ENCODE assay signal across 13 cellular contexts in the genomic region with DNA sequence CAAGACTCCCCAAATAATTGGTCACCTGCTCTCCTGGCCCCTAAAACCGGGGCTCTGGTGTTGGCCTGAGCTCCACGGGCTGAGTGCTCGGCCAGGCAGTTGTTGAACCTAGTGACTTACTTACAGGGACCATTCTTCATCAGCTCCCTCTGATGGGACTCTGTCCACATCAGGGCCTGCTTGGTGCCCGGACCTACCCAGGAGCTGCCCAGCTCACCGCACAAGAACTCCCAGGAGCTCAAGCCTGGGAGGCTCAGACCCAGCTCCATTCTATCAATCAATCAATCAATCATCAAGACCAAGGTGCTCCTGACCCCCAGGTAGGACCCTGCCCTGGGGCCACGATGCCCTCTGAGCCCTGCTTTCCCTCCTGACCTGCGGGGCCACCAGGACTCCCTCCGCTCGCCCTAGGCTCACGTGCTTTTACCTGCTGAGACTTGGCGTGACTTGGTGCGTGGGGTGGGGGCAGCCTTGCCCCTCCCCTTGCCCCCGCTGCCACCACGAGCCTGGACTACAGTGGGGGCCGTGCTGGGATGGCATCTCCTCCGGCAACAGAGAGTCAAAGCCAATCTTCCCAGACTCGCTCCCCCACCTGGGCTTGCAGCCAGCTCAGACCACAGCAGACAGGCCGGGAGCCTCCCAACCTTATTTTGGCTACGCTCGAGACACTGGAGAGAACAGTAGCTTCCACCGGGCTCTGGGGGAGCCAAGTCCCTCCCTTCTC. TPM values are rescaled to one million over a fixed set of nuclear protein-coding genes. Genes with fewer than 3 reads are reported as not detected.
DNase-seq lines count a peak whose midpoint lies in the region; ATAC-seq and TF ChIP-seq lines count a peak whose summit lies in the region.
"Had no signal": no experiment of that assay in that cellular context is flagged by ENCODE, and none has a peak within 500 bp of the region (broad histone marks: within the 10 kb centered on the region; RNA-seq: fewer than 3 reads in every experiment).

No MANE protein-coding gene starts in this region.

- H3K27ac ChIP-seq in IMR-90 (ENCODE audit: insufficient read depth, low read length) = no peak overlapping the region
- peak overlapping the region; percentile 53 for H3K27ac ChIP-seq in muscle layer of colon (ENCODE audit: low read depth, low read length)
- H3K27ac ChIP-seq in left lung = no peak overlapping the region

- H2AK5ac ChIP-seq in IMR-90 (ENCODE audit: low read depth, low read length) = no peak overlapping the region

- H2BK120ac ChIP-seq in IMR-90 (ENCODE audit: low read depth, low read length) = no peak overlapping the region

- no peak overlapping the region; the same call in 1 of the 2 replicates for H4K5ac ChIP-seq in IMR-90 (ENCODE audit: low read depth, low read length)

- H2BK15ac ChIP-seq in IMR-90 (ENCODE audit: low read depth, low read length) = no peak overlapping the region

- 80% methylated on average over 13 of the region's 21 CpGs; no CpG with 5 or more reads in 1 of the 2 experiments for WGBS in IMR-90 (ENCODE audit: extremely low coverage in 2 of 2, insufficient read length in 1 of 2), 2 experiments

- H3K27me3 ChIP-seq in IMR-90 (ENCODE audit: control insufficient read depth, insufficient read depth, low read length) (no peaks in the 10 kb centered on the region), muscle layer of colon (ENCODE audit: control insufficient read depth in 1 of 2, insufficient read depth in 2 of 2, low read length in 2 of 2) (no peaks in the 10 kb centered on the region), left lung (no peaks in the 10 kb centered on the region)

- H3K4me3 ChIP-seq in IMR-90 (ENCODE audit: insufficient read depth, low read depth, low read length) = no peak overlapping the region
- no peak overlapping the region for H3K4me3 ChIP-seq in choroid plexus epithelial cell (ENCODE audit: low read depth, low read length)
- no peak overlapping the region for H3K4me3 ChIP-seq in muscle layer of colon (ENCODE audit: low read depth in 1 of 2, low read length in 2 of 2)
- no peak overlapping the region for H3K4me3 ChIP-seq in left lung

- dilution Hi-C loops in IMR-90 (cut with HindIII; ENCODE audit: low sequenced_read_pairs, unreplicated experiment) = no loop called here

- DNase-seq in A172 (ENCODE audit: low spot score) (peak; percentile 60), IMR-90 (no peak), choroid plexus epithelial cell (ENCODE audit: low read depth) (peak; percentile 48), middle frontal gyrus (ENCODE audit: extremely low spot score, low spot score) (no peak), NCI-H1436 (lab: John Stamatoyannopoulos, UW) (no peak), left lung (no peak), NAMALWA (ENCODE audit: low spot score) (no peak)
- DNase-seq: activated CD4-positive, CD25-positive, alpha-beta regulatory T cell treated with anti-CD3 and anti-CD28 coated beads, Interleukin-2, amount 50 U/mL, for 72 hours; DMS79; NCI-H1930; NCI-H748 treated with DMSO at 0.1 percent for 48 hours; T-cell had no signal

- no peak overlapping the region for H2AFZ ChIP-seq in IMR-90 (replicated peaks; ENCODE audit: low read length, poor library complexity)

- no peak overlapping the region for H3K18ac ChIP-seq in IMR-90 (ENCODE audit: low read depth, low read length)

- no peak overlapping the region for H3K4me2 ChIP-seq in IMR-90 (ENCODE audit: low read depth, low read length)

- H3K56ac ChIP-seq in IMR-90 (ENCODE audit: extremely low read depth, insufficient read depth, low read length) = no peak overlapping the region

- H3K9ac ChIP-seq in IMR-90 (ENCODE audit: low read depth, low read length) (no peak overlapping the region), muscle layer of colon (ENCODE audit: low read length) (no peak overlapping the region)

- H3K4me1 ChIP-seq in IMR-90 (ENCODE audit: control insufficient read depth, insufficient read depth, low read length) (peaks cover 3% of the 10 kb centered on the region; the same call in 1 of the 2 replicates), muscle layer of colon (ENCODE audit: insufficient read depth, low read length) (peaks cover 10% of the 10 kb centered on the region), left lung (no peaks in the 10 kb centered on the region)

- no peak for TF ChIP-seq POLR2A in IMR-90 (IDR thresholded peaks at IDR 0.05; ENCODE audit: low read depth, low read length)

- no peak overlapping the region for H3K14ac ChIP-seq in IMR-90 (replicated peaks; ENCODE audit: low read depth, low read length)

- H4K8ac ChIP-seq in IMR-90 (ENCODE audit: low read depth in 2 of 2, low read length in 2 of 2) = no peak overlapping the region

- H3K23ac ChIP-seq in IMR-90 (ENCODE audit: low read depth, low read length) = no peak overlapping the region

- no peak overlapping the region for H4K91ac ChIP-seq in IMR-90 (ENCODE audit: insufficient read depth, low read depth, low read length)

- ATAC-seq in IMR-90 (ENCODE audit: low read depth) = no peak
- ATAC-seq in left lung = no peak
- ATAC-seq: T-cell had no signal

- no peak overlapping the region for H2BK20ac ChIP-seq in IMR-90 (ENCODE audit: low read depth, low read length)

- POLR2A ChIA-PET in IMR-90 (lab: Charles Lee; ENCODE audit: unreplicated experiment) = no interaction called here

- CTCF ChIA-PET in IMR-90 (lab: Yijun Ruan, JAX) = interaction anchor here (1.2 kb wide), 1 partner anchor 109 kb away, joined by 3 read pairs; no protein-coding TSS in a partner anchor

- peak overlapping the region; percentile 66 for H2AK9ac ChIP-seq in IMR-90 (replicated peaks; ENCODE audit: low read depth, low read length, poor library complexity)

- H3K9me1 ChIP-seq in IMR-90 (ENCODE audit: insufficient read depth, low read length) = no peaks in the 10 kb centered on the region

- in situ Hi-C loops in IMR-90 (cut with MboI; ENCODE audit: low sequenced_read_pairs) = no loop called here

- H4K20me1 ChIP-seq in IMR-90 (ENCODE audit: insufficient read depth, low read length) = peaks cover 57% of the 10 kb centered on the region

- no peak overlapping the region for H3K4ac ChIP-seq in IMR-90 (ENCODE audit: low read depth, low read length)

- no TSS peak for BruUV-seq in IMR-90 (replicated peaks; lab: Mats Ljungman, UMichigan)

- TF ChIP-seq CTCF in IMR-90 (conservative IDR thresholded peaks at IDR 0.05; ENCODE audit: low read depth, low read length) (no peak), choroid plexus epithelial cell (conservative IDR thresholded peaks at IDR 0.05; ENCODE audit: low read depth, low read length) (no peak), left lung (IDR thresholded peaks at IDR 0.05) (no peak)

- no peak overlapping the region for H2BK5ac ChIP-seq in IMR-90 (ENCODE audit: low read depth, low read length, poor library complexity, severe bottlenecking)

- H3K79me1 ChIP-seq in IMR-90 (ENCODE audit: low read depth in 1 of 2, low read length in 2 of 2) = peaks cover 4 to 41% of the 10 kb centered on the region in 2 experiments

- H3K36me3 ChIP-seq in IMR-90 (ENCODE audit: control insufficient read depth, insufficient read depth, low read length) (peaks cover 48% of the 10 kb centered on the region), muscle layer of colon (ENCODE audit: insufficient read depth, low read length) (peaks cover 35% of the 10 kb centered on the region), left lung (peaks cover 0 to 49% of the 10 kb centered on the region in 2 donors)

- intact Hi-C loops in IMR-90 (cut with micrococcal nuclease) = no loop called here
- intact Hi-C loops in left lung (cut with DNase I) = no loop called here

- no peak for TF ChIP-seq RAD21 in IMR-90 (IDR thresholded peaks at IDR 0.05; ENCODE audit: low read length)

- H3K9me3 ChIP-seq in IMR-90 (ENCODE audit: control insufficient read depth, insufficient read depth, low read length) = no peaks in the 10 kb centered on the region
- no peaks in the 10 kb centered on the region for H3K9me3 ChIP-seq in muscle layer of colon (ENCODE audit: low read length)
- no peaks in the 10 kb centered on the region for H3K9me3 ChIP-seq in left lung

TF ChIP-seq in IMR-90, 13 proteins besides CTCF, POLR2A, EP300 and RAD21:
- TF ChIP-seq NFE2L2 (IDR thresholded peaks at IDR 0.05; ENCODE audit: low read depth, low read length) (no peak), FOS (IDR thresholded peaks at IDR 0.05; ENCODE audit: low read depth, low read length) (no peak), CHD1 (IDR thresholded peaks at IDR 0.05; ENCODE audit: low read depth, low read length) (no peak), MXI1 (IDR thresholded peaks at IDR 0.05; ENCODE audit: borderline replicate concordance, low read depth, low read length) (no peak), SMC3 (IDR thresholded peaks at IDR 0.05; ENCODE audit: low read depth, low read length) (no peak), MAFK (IDR thresholded peaks at IDR 0.05; ENCODE audit: low read depth, low read length) (no peak)

RNA-seq across cellular contexts. Expression of a gene that starts 15.7 kb away (rescaled TPM):
- total RNA-seq in A172 (2014; rRNA removed; shearing (Covaris generic)) = 7.8 and 10.5 TPM in 2 replicates
- total RNA-seq in IMR-90 (2012; rRNA removed) (1.1 and 1.3 TPM in 2 replicates), left lung (1 to 10 TPM; 2.1 to 4.1 TPM)
- polyA plus RNA-seq in IMR-90 (2012; rRNA removed) = 2.0 and 2.5 TPM in 2 replicates
- polyA plus RNA-seq in IMR-90 (2012; cell fraction: cytosol; rRNA removed) = 2.1 and 4.5 TPM in 2 replicates
- polyA plus RNA-seq in IMR-90 (2012; cell fraction: nucleus; rRNA removed; ENCODE audit: low replicate concordance) = 2.3 and 2.9 TPM in 2 replicates

RNA-seq across cellular contexts. Expression of a gene that starts 23.8 kb away (rescaled TPM):
- 74.1 and 96.8 TPM in 2 replicates for total RNA-seq in A172 (2014; rRNA removed; shearing (Covaris generic))
- total RNA-seq in IMR-90 (2012; rRNA removed) = 8.9 and 9.1 TPM in 2 replicates
- 86.2 and 108 TPM in 2 replicates for polyA plus RNA-seq in IMR-90 (2012; rRNA removed)
- polyA plus RNA-seq in IMR-90 (2012; cell fraction: cytosol; rRNA removed) = 69.9 and 88.4 TPM in 2 replicates
- polyA plus RNA-seq in IMR-90 (2012; cell fraction: nucleus; rRNA removed; ENCODE audit: low replicate concordance) = 148 and 251 TPM in 2 replicates
- 10 to 100 TPM; 58.1 to 96.3 TPM for total RNA-seq in left lung

Comparison
In these comparisons a context has a peak if more than half of its experiments do, and no peak if none do; other contexts are left out.
1. DNase-seq: peak in A172 (single experiment) and choroid plexus epithelial cell (single experiment); none in IMR-90 (single experiment), middle frontal gyrus (single experiment), NCI-H1436 (single experiment), left lung (0 of 2) and NAMALWA (single experiment).